In genomic region chr21:28745131-28746055, GRCh38 we compare ENCODE assay signal across 8 cellular contexts.
DNase-seq lines count a peak whose midpoint lies in the region; ATAC-seq and TF ChIP-seq lines count a peak whose summit lies in the region.

No MANE protein-coding gene starts in this region.

- ATAC-seq in GM19395 (IDR thresholded peaks at IDR 0.05; ENCODE audit: unreplicated experiment) (peak; percentile 89), HG03521 (IDR thresholded peaks at IDR 0.05; ENCODE audit: unreplicated experiment) (peak; percentile 68), lower lobe of right lung (peak; percentile 91 to 97)

- no peaks in the 10 kb centered on the region for H3K27me3 ChIP-seq in ectodermal cell (ENCODE audit: control insufficient read depth, insufficient read depth, low read length, poor library complexity, severe bottlenecking)
- H3K27me3 ChIP-seq in lower lobe of right lung (ENCODE audit: low read depth), result no peaks in the 10 kb centered on the region

- 32 to 33% methylated on average over 12 to 15 of the region's 16 CpGs for WGBS in ectodermal cell, 2 experiments

- H3K36me3 ChIP-seq in ectodermal cell (ENCODE audit: control insufficient read depth, insufficient read depth, low read length) (no peaks in the 10 kb centered on the region), lower lobe of right lung (no peaks in the 10 kb centered on the region)

- DNase-seq in CD1c-positive myeloid dendritic cell (ENCODE audit: extremely low spot score), result peak; percentile 79
- DNase-seq in NCI-H526 treated with DMSO at 0.1 percent for 48 hours (lab: John Stamatoyannopoulos, UW), result peak; percentile 61
- DNase-seq in activated CD4-positive, alpha-beta T cell treated with anti-CD3 and anti-CD28 coated beads, Interleukin-2, amount 50 U/mL, for 4 hours, result peak; percentile 59 to 66
- peak; percentile 59 for DNase-seq in lower lobe of right lung
- DNase-seq in stimulated activated CD4-positive, alpha-beta T cell treated with anti-CD3 and anti-CD28 coated beads, TNF-alpha, amount 100 ng/mL, for 1 hour (ENCODE audit: low read depth in 3 of 3, low spot score in 1 of 3), result peak; percentile 19 to 34 (median 25)

- H3K4me1 ChIP-seq in ectodermal cell (ENCODE audit: control insufficient read depth, insufficient read depth, low read length) (no peaks in the 10 kb centered on the region), lower lobe of right lung (peaks cover 11% of the 10 kb centered on the region)

- peak overlapping the region; percentile 22 for H3K4me3 ChIP-seq in ectodermal cell (ENCODE audit: insufficient read depth, low read depth, low read length)
- H3K4me3 ChIP-seq in lower lobe of right lung, result peak overlapping the region; percentile 55

- H3K9me3 ChIP-seq in ectodermal cell (ENCODE audit: control insufficient read depth, low read length) (no peaks in the 10 kb centered on the region), lower lobe of right lung (no peaks in the 10 kb centered on the region)

- intact Hi-C loops in lower lobe of right lung (cut with DNase I), result no loop called here

- H3K27ac ChIP-seq in ectodermal cell (ENCODE audit: insufficient read depth, low read depth, low read length, poor library complexity, severe bottlenecking), result no peak overlapping the region
- H3K27ac ChIP-seq in lower lobe of right lung, result peak overlapping the region; percentile 70

- TF ChIP-seq CTCF in lower lobe of right lung (IDR thresholded peaks at IDR 0.05), result peak; percentile 84

Comparison
In these comparisons a context has a peak if more than half of its experiments do, and no peak if none do; other contexts are left out.
1. DNase-seq: peak in every context shown above with its lines; median percentile 79 in CD1c-positive myeloid dendritic cell; 62 in activated CD4-positive, alpha-beta T cell treated with anti-CD3 and anti-CD28 coated beads, Interleukin-2, amount 50 U/mL, for 4 hours; 61 in NCI-H526 treated with DMSO at 0.1 percent for 48 hours; 59 in lower lobe of right lung; 25 in stimulated activated CD4-positive, alpha-beta T cell treated with anti-CD3 and anti-CD28 coated beads, TNF-alpha, amount 100 ng/mL, for 1 hour.